ENCODE assay signal across 15 cellular contexts in genomic region chr11:70506658-70506970, GRCh38.
DNase-seq lines count a peak whose midpoint lies in the region; ATAC-seq, FAIRE-seq and TF ChIP-seq lines count a peak whose summit lies in the region.
"Had no signal": no experiment of that assay in that cellular context is flagged by ENCODE, and none has a peak within 500 bp of the region (broad histone marks: within the 10 kb centered on the region; RNA-seq: fewer than 3 reads in every experiment).

No MANE protein-coding gene starts in this region.

- no peak for FAIRE-seq in kidney (lab: Jason Lieb, UNC)
- FAIRE-seq: GM18507 had no signal

- peaks cover 10% of the 10 kb centered on the region for H3K9me3 ChIP-seq in left ventricle myocardium inferior (replicated peaks)
- H3K9me3 ChIP-seq in heart right ventricle = peaks cover 0 to 7% (median 0%) of the 10 kb centered on the region in 11 donors
- no peaks in the 10 kb centered on the region for H3K9me3 ChIP-seq in right cardiac atrium (ENCODE audit: control insufficient read depth, low read length)
- H3K9me3 ChIP-seq in psoas muscle = no peaks in the 10 kb centered on the region
- no peaks in the 10 kb centered on the region for H3K9me3 ChIP-seq in kidney (ENCODE audit: control insufficient read depth in 1 of 2, low read length in 2 of 2)

- intact Hi-C loops in left ventricle myocardium inferior (cut with micrococcal nuclease) (no loop called here), heart right ventricle (cut with DNase I) (no loop called here), right cardiac atrium (cut with DNase I) (no loop called here), psoas muscle (cut with DNase I) (no loop called here), kidney (cut with DNase I) (no loop called here)

- TF ChIP-seq CTCF in left ventricle myocardium inferior (IDR thresholded peaks at IDR 0.05; ENCODE audit: borderline replicate concordance) (no peak), heart right ventricle (IDR thresholded peaks at IDR 0.05) (no peak), psoas muscle (IDR thresholded peaks at IDR 0.05) (no peak), kidney (IDR thresholded peaks at IDR 0.05; ENCODE audit: borderline replicate concordance, extremely low read depth, insufficient read depth) (no peak)

- H3K36me3 ChIP-seq in left ventricle myocardium inferior (no peaks in the 10 kb centered on the region), heart right ventricle (no peaks in the 10 kb centered on the region), psoas muscle (ENCODE audit: insufficient read depth in 1 of 2, low read depth in 1 of 2) (no peaks in the 10 kb centered on the region), kidney (ENCODE audit: control insufficient read depth in 1 of 2, insufficient read depth in 2 of 2, low read length in 2 of 2) (no peaks in the 10 kb centered on the region)
- H3K36me3 ChIP-seq: BLaER1 treated with 17β-estradiol and CSF1 and Interleukin-3, amounts not matched to agents 10 nM and 100 nM had no signal

- H3K4me3 ChIP-seq in left ventricle myocardium inferior (no peak overlapping the region), heart right ventricle (no peak overlapping the region), right cardiac atrium (ENCODE audit: low read length) (no peak overlapping the region), psoas muscle (no peak overlapping the region), kidney (ENCODE audit: low read length in 2 of 2) (no peak overlapping the region)
- H3K4me3 ChIP-seq: BLaER1 treated with 17β-estradiol and CSF1 and Interleukin-3, amounts not matched to agents 10 nM and 100 nM; GM23338 had no signal

- WGBS in heart right ventricle, 2 donors = 81 to 83% methylated on average over 5 of the region's 5 CpGs
- 80% methylated on average over 5 of the region's 5 CpGs for WGBS in right cardiac atrium
- WGBS in psoas muscle, 3 donors = 30 to 49% (median 39%) methylated on average over 5 of the region's 5 CpGs

- H3K27me3 ChIP-seq in left ventricle myocardium inferior (ENCODE audit: low read depth) = peaks cover 42% of the 10 kb centered on the region
- H3K27me3 ChIP-seq in heart right ventricle = peaks cover 0 to 19% (median 0%) of the 10 kb centered on the region in 7 donors
- no peaks in the 10 kb centered on the region for H3K27me3 ChIP-seq in right cardiac atrium (ENCODE audit: control insufficient read depth, insufficient read depth)
- H3K27me3 ChIP-seq in psoas muscle (ENCODE audit: insufficient read depth in 3 of 3, low read length in 2 of 3) = peaks cover 0 to 16% (median 10%) of the 10 kb centered on the region in 3 donors
- H3K27me3 ChIP-seq: BLaER1 treated with 17β-estradiol and CSF1 and Interleukin-3, amounts not matched to agents 10 nM and 100 nM had no signal

- no peak overlapping the region for H3K9ac ChIP-seq in kidney (ENCODE audit: low read length in 2 of 2)
- H3K9ac ChIP-seq: BLaER1 treated with 17β-estradiol and CSF1 and Interleukin-3, amounts not matched to agents 10 nM and 100 nM had no signal

- ATAC-seq in heart right ventricle = no peak
- ATAC-seq in right cardiac atrium = no peak
- no peak for ATAC-seq in psoas muscle
- ATAC-seq in HG03457 (IDR thresholded peaks at IDR 0.05; ENCODE audit: unreplicated experiment) = no peak
- ATAC-seq: GM23338 had no signal

- H3K27ac ChIP-seq in left ventricle myocardium inferior (replicated peaks) = no peak overlapping the region
- no peak overlapping the region for H3K27ac ChIP-seq in heart right ventricle
- H3K27ac ChIP-seq in right cardiac atrium (ENCODE audit: low read length) = no peak overlapping the region
- H3K27ac ChIP-seq in psoas muscle = no peak overlapping the region
- H3K27ac ChIP-seq in kidney (ENCODE audit: low read depth in 2 of 2, low read length in 2 of 2) = no peak overlapping the region
- H3K27ac ChIP-seq: BLaER1 treated with 17β-estradiol and CSF1 and Interleukin-3, amounts not matched to agents 10 nM and 100 nM had no signal

- H3K4me1 ChIP-seq in left ventricle myocardium inferior = peaks cover 3% of the 10 kb centered on the region
- H3K4me1 ChIP-seq in heart right ventricle = peaks cover 0 to 3% (median 0%) of the 10 kb centered on the region in 9 donors
- H3K4me1 ChIP-seq in right cardiac atrium (ENCODE audit: control insufficient read depth, insufficient read depth, low read length) = no peaks in the 10 kb centered on the region
- no peaks in the 10 kb centered on the region for H3K4me1 ChIP-seq in psoas muscle
- no peaks in the 10 kb centered on the region for H3K4me1 ChIP-seq in kidney (ENCODE audit: control insufficient read depth in 1 of 2, insufficient read depth in 1 of 2, low read depth in 1 of 2, low read length in 2 of 2)

- DNase-seq in left ventricle myocardium inferior (peak; percentile 2), heart right ventricle (no peak), right cardiac atrium (peak in 2 of 3 donors; percentile 9 to 15), psoas muscle (peak; percentile 3 to 39), kidney (no peak), COLO668 (lab: John Stamatoyannopoulos, UW; ENCODE audit: unreplicated experiment) (no peak)
- DNase-seq: ACHN; Calu3; CD4-positive, CD25-positive, alpha-beta regulatory T cell; DMS 273 treated with DMSO at 0.1 percent for 48 hours; H7 had no signal

Comparison
In these comparisons a context has a peak if more than half of its experiments do, and no peak if none do; other contexts are left out.
1. DNase-seq: peak in left ventricle myocardium inferior (single experiment), right cardiac atrium (2 of 3) and psoas muscle (2 of 2); none in heart right ventricle (0 of 2), kidney (single experiment) and COLO668 (single experiment).